ENCODE assay signal across 24 cellular contexts in the genomic region with DNA sequence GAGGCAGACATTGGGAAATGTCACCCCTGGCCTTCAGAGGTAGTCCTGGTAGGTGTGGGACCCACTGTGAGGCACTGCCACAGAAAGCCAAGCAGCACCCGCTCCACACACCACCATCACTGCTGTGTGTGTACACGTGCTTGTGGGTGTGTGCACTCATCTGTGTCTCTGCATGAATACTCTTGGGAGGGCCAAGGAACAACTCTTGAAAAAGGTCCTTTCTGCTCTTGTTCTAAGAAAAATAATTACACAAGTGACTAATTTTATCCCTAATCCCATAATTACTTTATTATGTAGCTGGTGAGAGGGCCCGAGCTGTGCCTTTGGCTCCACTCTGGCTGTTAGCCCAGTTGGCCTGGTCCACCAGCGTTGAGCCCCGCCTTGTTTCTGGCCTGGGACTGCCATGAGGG. TPM values are rescaled to one million over a fixed set of nuclear protein-coding genes. Genes with fewer than 3 reads are reported as not detected.
DNase-seq lines count a peak whose midpoint lies in the region; ATAC-seq lines count a peak whose summit lies in the region.
"Had no signal": no experiment of that assay in that cellular context is flagged by ENCODE, and none has a peak within 500 bp of the region (broad histone marks: within the 10 kb centered on the region; RNA-seq: fewer than 3 reads in every experiment).

No MANE protein-coding gene starts in this region.

- H3K23ac ChIP-seq in mesendoderm (ENCODE audit: low read length), result no peak overlapping the region

- H3K4me2 ChIP-seq in mesendoderm (ENCODE audit: low read length), result no peak overlapping the region

- no peak overlapping the region for H3K18ac ChIP-seq in mesendoderm (ENCODE audit: low read length)

- no peak overlapping the region for H4K5ac ChIP-seq in mesendoderm (ENCODE audit: low read length)

- H3K79me1 ChIP-seq in mesendoderm (ENCODE audit: low read length), result no peaks in the 10 kb centered on the region

- H3K4me1 Mint-ChIP-seq in stimulated activated memory B cell treated with anti-CD40 and anti-IgM and Interleukin-4, amounts not matched to agents 10 μg/mL and 1 μg/mL and 100 μg/mL, for 72 hours, result peaks cover 19% of the 10 kb centered on the region
- H3K4me1 Mint-ChIP-seq: activated CD4-positive, alpha-beta T cell treated with anti-CD3 and anti-CD28 coated beads, Interleukin-2, amount 10 ng/mL, durations not matched to agents 24 days and 14 days; stimulated activated naive CD8-positive, alpha-beta T cell treated with anti-CD3 and anti-CD28 coated beads, Interleukin-15, amount 100 ng/mL, for 72 hours had no signal

- H4K8ac ChIP-seq in mesendoderm (ENCODE audit: low read depth, low read length), result no peak overlapping the region

- H2AK5ac ChIP-seq in mesendoderm (ENCODE audit: low read length), result no peak overlapping the region

- ATAC-seq in stimulated activated memory B cell treated with anti-CD40 and anti-IgM and Interleukin-4, amounts not matched to agents 10 μg/mL and 1 μg/mL and 100 μg/mL, for 72 hours, result peak; percentile 89
- ATAC-seq: K562; left cardiac atrium; stimulated activated naive CD8-positive, alpha-beta T cell treated with anti-CD3 and anti-CD28 coated beads, Interleukin-15, amount 100 ng/mL, for 72 hours had no signal

- peak overlapping the region; percentile 26 for H3K27ac Mint-ChIP-seq in stimulated activated memory B cell treated with anti-CD40 and anti-IgM and Interleukin-4, amounts not matched to agents 10 μg/mL and 1 μg/mL and 100 μg/mL, for 72 hours
- H3K27ac Mint-ChIP-seq: activated CD4-positive, alpha-beta T cell treated with anti-CD3 and anti-CD28 coated beads, Interleukin-2, amount 10 ng/mL, durations not matched to agents 24 days and 14 days; activated T-cell treated with anti-CD3 and anti-CD28 coated beads, Interleukin-2, amount 50 U/mL, for 24 hours; stimulated activated naive CD8-positive, alpha-beta T cell treated with anti-CD3 and anti-CD28 coated beads, Interleukin-15, amount 100 ng/mL, for 72 hours; T-helper 2 cell treated with Interferon-gamma antibody and Interleukin-4, amounts not matched to agents 5 μg/mL and 100 μg/mL, for 36 hours had no signal

- peak; percentile 78 for DNase-seq in D341Med (ENCODE audit: low spot score)
- peak; percentile 44 to 51 for DNase-seq in NCI-H524 (lab: John Stamatoyannopoulos, UW)
- peak; percentile 39 for DNase-seq in germinal center (ENCODE audit: low spot score)
- DNase-seq in mesendoderm, result no peak
- DNase-seq in SIG-M5 treated with dmso at 0.1 percent for 504 hours (lab: John Stamatoyannopoulos, UW; ENCODE audit: unreplicated experiment), result no peak
- no peak for DNase-seq in ecto neural progenitor cell (ENCODE audit: low spot score)
- DNase-seq: activated CD4-positive, alpha-beta T cell treated with anti-CD3 and anti-CD28 coated beads, Interleukin-2, amount 10 ng/mL, durations not matched to agents 24 days and 14 days; activated gamma-delta T cell; activated T-cell treated with anti-CD3 and anti-CD28 coated beads, Interleukin-2, amount 50 U/mL, for 24 hours; C1 segment of cervical spinal cord; COR-L47; cortex of kidney; left cardiac atrium; MM.1S; NCI-H1417 treated with DMSO at 0.1 percent for 48 hours; NCI-H2081; NK-92 treated with Interleukin-12 subunit alpha and Interleukin-12 subunit beta, amount 100 ng/mL, for 24 hours; SHP77; stimulated activated naive CD8-positive, alpha-beta T cell treated with anti-CD3 and anti-CD28 coated beads, Interleukin-15, amount 100 ng/mL, for 72 hours; tibial artery had no signal

- H3K4me3 Mint-ChIP-seq in stimulated activated memory B cell treated with anti-CD40 and anti-IgM and Interleukin-4, amounts not matched to agents 10 μg/mL and 1 μg/mL and 100 μg/mL, for 72 hours, result no peak overlapping the region
- H3K4me3 Mint-ChIP-seq: activated CD4-positive, alpha-beta T cell treated with anti-CD3 and anti-CD28 coated beads, Interleukin-2, amount 10 ng/mL, durations not matched to agents 24 days and 14 days; activated T-cell treated with anti-CD3 and anti-CD28 coated beads, Interleukin-2, amount 50 U/mL, for 24 hours; stimulated activated naive CD8-positive, alpha-beta T cell treated with anti-CD3 and anti-CD28 coated beads, Interleukin-15, amount 100 ng/mL, for 72 hours; T-helper 2 cell treated with Interferon-gamma antibody and Interleukin-4, amounts not matched to agents 5 μg/mL and 100 μg/mL, for 36 hours had no signal

- no CpG with 5 or more reads among the region's 5 CpGs for WGBS in mesendoderm (ENCODE audit: extremely low coverage, insufficient coverage, low lambda C conversion rate)

- peaks cover 14% of the 10 kb centered on the region for H3K27me3 Mint-ChIP-seq in stimulated activated memory B cell treated with anti-CD40 and anti-IgM and Interleukin-4, amounts not matched to agents 10 μg/mL and 1 μg/mL and 100 μg/mL, for 72 hours
- H3K27me3 Mint-ChIP-seq: activated T-cell treated with anti-CD3 and anti-CD28 coated beads, Interleukin-2, amount 50 U/mL, for 24 hours; stimulated activated naive CD8-positive, alpha-beta T cell treated with anti-CD3 and anti-CD28 coated beads, Interleukin-15, amount 100 ng/mL, for 72 hours had no signal

- H3K4me1 ChIP-seq in mesendoderm (ENCODE audit: control insufficient read depth, low read depth, low read length), result no peaks in the 10 kb centered on the region
- H3K4me1 ChIP-seq: esophagus muscularis mucosa had no signal

- H2BK120ac ChIP-seq in mesendoderm (ENCODE audit: low read depth, low read length), result no peak overlapping the region

- no peak overlapping the region for H3K4ac ChIP-seq in mesendoderm (ENCODE audit: low read depth, low read length)

- H3K56ac ChIP-seq in mesendoderm (ENCODE audit: low read length), result no peak overlapping the region

- H3K27me3 ChIP-seq in mesendoderm (ENCODE audit: insufficient read depth, low read length, poor library complexity), result no peaks in the 10 kb centered on the region
- H3K27me3 ChIP-seq: esophagus muscularis mucosa, tibial artery had no signal

- no peak overlapping the region for H3K4me3 ChIP-seq in mesendoderm (ENCODE audit: low read length)
- H3K4me3 ChIP-seq: esophagus muscularis mucosa, K562, tibial artery had no signal

- H3K9me3 Mint-ChIP-seq in stimulated activated memory B cell treated with anti-CD40 and anti-IgM and Interleukin-4, amounts not matched to agents 10 μg/mL and 1 μg/mL and 100 μg/mL, for 72 hours, result no peaks in the 10 kb centered on the region
- H3K9me3 Mint-ChIP-seq: activated CD4-positive, alpha-beta T cell treated with anti-CD3 and anti-CD28 coated beads, Interleukin-2, amount 10 ng/mL, durations not matched to agents 24 days and 14 days; activated T-cell treated with anti-CD3 and anti-CD28 coated beads, Interleukin-2, amount 50 U/mL, for 24 hours; stimulated activated naive CD8-positive, alpha-beta T cell treated with anti-CD3 and anti-CD28 coated beads, Interleukin-15, amount 100 ng/mL, for 72 hours; T-helper 2 cell treated with Interferon-gamma antibody and Interleukin-4, amounts not matched to agents 5 μg/mL and 100 μg/mL, for 36 hours had no signal

- H3K36me3 ChIP-seq in mesendoderm (ENCODE audit: control insufficient read depth, insufficient read depth, low read length), result no peaks in the 10 kb centered on the region
- H3K36me3 ChIP-seq: esophagus muscularis mucosa, tibial artery had no signal

- H2BK5ac ChIP-seq in mesendoderm (ENCODE audit: low read length), result no peak overlapping the region

- H3K27ac ChIP-seq in mesendoderm (ENCODE audit: low read depth, low read length), result no peak overlapping the region
- H3K27ac ChIP-seq: esophagus muscularis mucosa, tibial artery had no signal

- H3K36me3 Mint-ChIP-seq in stimulated activated memory B cell treated with anti-CD40 and anti-IgM and Interleukin-4, amounts not matched to agents 10 μg/mL and 1 μg/mL and 100 μg/mL, for 72 hours, result no peaks in the 10 kb centered on the region

- H3K79me2 ChIP-seq in mesendoderm (ENCODE audit: control insufficient read depth, insufficient read depth, low read length), result no peaks in the 10 kb centered on the region

- no peak overlapping the region for H3K9ac ChIP-seq in mesendoderm (ENCODE audit: low read length)

- H2BK15ac ChIP-seq in mesendoderm (replicated peaks; ENCODE audit: low read depth), result no peak overlapping the region

RNA-seq across cellular contexts. Expression of a gene that starts 21.7 kb away (rescaled TPM):
- 18.5 TPM for polyA plus RNA-seq in mesendoderm (2013, experiment 1 of 2)
- 19.8 TPM for polyA plus RNA-seq in mesendoderm (2013, experiment 2 of 2)

Comparison
In these comparisons a context has a peak if more than half of its experiments do, and no peak if none do; other contexts are left out.
1. DNase-seq: peak in D341Med (single experiment), NCI-H524 (2 of 2) and germinal center (single experiment); none in mesendoderm (single experiment), SIG-M5 treated with dmso at 0.1 percent for 504 hours (single experiment) and ecto neural progenitor cell (single experiment).